1 cellular context compared by ENCODE assay signal in genomic region chr14:99568567-99569560, GRCh38.
A peak's percentile ranks its signal among the peaks of the same experiment; 100 is the strongest.
TF ChIP-seq lines count a peak whose summit lies in the region.

No MANE protein-coding gene starts in this region.

TF ChIP-seq in K562, 482 proteins besides CTCF, POLR2A, EP300 and RAD21 (continued from another document):
- TF ChIP-seq, protein P1, sequence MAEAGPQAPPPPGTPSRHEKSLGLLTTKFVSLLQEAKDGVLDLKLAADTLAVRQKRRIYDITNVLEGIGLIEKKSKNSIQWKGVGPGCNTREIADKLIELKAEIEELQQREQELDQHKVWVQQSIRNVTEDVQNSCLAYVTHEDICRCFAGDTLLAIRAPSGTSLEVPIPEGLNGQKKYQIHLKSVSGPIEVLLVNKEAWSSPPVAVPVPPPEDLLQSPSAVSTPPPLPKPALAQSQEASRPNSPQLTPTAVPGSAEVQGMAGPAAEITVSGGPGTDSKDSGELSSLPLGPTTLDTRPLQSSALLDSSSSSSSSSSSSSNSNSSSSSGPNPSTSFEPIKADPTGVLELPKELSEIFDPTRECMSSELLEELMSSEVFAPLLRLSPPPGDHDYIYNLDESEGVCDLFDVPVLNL (CRISPR knock-in tag; IDR thresholded peaks at IDR 0.05; ENCODE audit: low read depth), result no peak
- TF ChIP-seq HNRNPL (IDR thresholded peaks at IDR 0.05; ENCODE audit: low read depth, low read length), result no peak
- TF ChIP-seq SIN3A (IDR thresholded peaks at IDR 0.05; ENCODE audit: borderline replicate concordance in 2 of 2, control insufficient read depth in 1 of 2, low read depth in 2 of 2, low read length in 2 of 2), result no peak
- 0 out of 2 replicates have a peak, but pooled peaks have one; percentile 14 for TF ChIP-seq CBFA2T3 (IDR thresholded peaks at IDR 0.05)
- no peak for TF ChIP-seq KDM1A (IDR thresholded peaks at IDR 0.05)
- TF ChIP-seq ZBTB7A (IDR thresholded peaks at IDR 0.05; ENCODE audit: borderline replicate concordance, control insufficient read depth, low read depth, low read length), result no peak
- no peak for TF ChIP-seq GABPB1 (CRISPR knock-in tag; IDR thresholded peaks at IDR 0.05)
- no peak for TF ChIP-seq ZBTB11 (CRISPR knock-in tag; IDR thresholded peaks at IDR 0.05)
- TF ChIP-seq MEF2A (IDR thresholded peaks at IDR 0.05; ENCODE audit: control insufficient read depth, low read depth, low read length), result no peak
